Comparison of ENCODE assay signal across 1 cellular context in genomic region chr19:49451430-49452181, GRCh38.
A peak's percentile ranks its signal among the peaks of the same experiment; 100 is the strongest.
TF ChIP-seq lines count a peak whose summit lies in the region.

Gene PIH1D1 (minus strand): TSS chr19:49451814. CDS start chr19:49451574, 240 bp downstream.

TF ChIP-seq in HepG2, 621 proteins besides CTCF, POLR2A, EP300 and RAD21 (continued from another document and continues in another):
- no peak for TF ChIP-seq ZBTB14 (CRISPR knock-in tag; IDR thresholded peaks at IDR 0.05)
- TF ChIP-seq SNAPC4 (CRISPR knock-in tag; IDR thresholded peaks at IDR 0.05): peak; percentile 73; the same call in 1 of the 2 replicates
- TF ChIP-seq USF2 (IDR thresholded peaks at IDR 0.05; ENCODE audit: low read depth, low read length): no peak
- TF ChIP-seq USF2 (CRISPR knock-in tag; IDR thresholded peaks at IDR 0.05; ENCODE audit: borderline replicate concordance): no peak
- 0 out of 2 replicates have a peak, but pooled peaks have one; percentile 31 for TF ChIP-seq ZBTB38 (CRISPR knock-in tag; IDR thresholded peaks at IDR 0.05)
- TF ChIP-seq CREBL2 (CRISPR knock-in tag; IDR thresholded peaks at IDR 0.05; ENCODE audit: borderline replicate concordance): no peak
- TF ChIP-seq ZSCAN29 (CRISPR knock-in tag; conservative IDR thresholded peaks at IDR 0.05): no peak; the same call in 1 of the 2 replicates
- TF ChIP-seq ZNF609 (CRISPR knock-in tag; IDR thresholded peaks at IDR 0.05; ENCODE audit: borderline replicate concordance): no peak
- TF ChIP-seq FOXJ3 (CRISPR knock-in tag; IDR thresholded peaks at IDR 0.05; ENCODE audit: borderline replicate concordance): no peak
- no peak for TF ChIP-seq ZBTB3 (CRISPR knock-in tag; IDR thresholded peaks at IDR 0.05; ENCODE audit: borderline replicate concordance, low read depth)
- no peak for TF ChIP-seq ZNF503 (CRISPR knock-in tag; IDR thresholded peaks at IDR 0.05)
- peak; percentile 53; the same call in 1 of the 2 replicates for TF ChIP-seq HIVEP1 (CRISPR knock-in tag; IDR thresholded peaks at IDR 0.05)
- no peak for TF ChIP-seq PBX3 (CRISPR knock-in tag; IDR thresholded peaks at IDR 0.05; ENCODE audit: borderline replicate concordance)
- TF ChIP-seq REPIN1 (CRISPR knock-in tag; IDR thresholded peaks at IDR 0.05; ENCODE audit: borderline replicate concordance, low read depth): peak; percentile 51; the same call in 1 of the 2 replicates
- no peak for TF ChIP-seq ZNF883 (CRISPR knock-in tag; IDR thresholded peaks at IDR 0.05; ENCODE audit: not compliant biosample characterization)
- no peak for TF ChIP-seq ARNTL (CRISPR knock-in tag; IDR thresholded peaks at IDR 0.05)
- no peak for TF ChIP-seq ZNF512 (CRISPR knock-in tag; IDR thresholded peaks at IDR 0.05)
- TF ChIP-seq PAX8 (CRISPR knock-in tag; IDR thresholded peaks at IDR 0.05; ENCODE audit: borderline replicate concordance): no peak
- TF ChIP-seq ELK4 (CRISPR knock-in tag; IDR thresholded peaks at IDR 0.05; ENCODE audit: borderline replicate concordance): no peak
- TF ChIP-seq CHD2 (IDR thresholded peaks at IDR 0.05; ENCODE audit: low read depth, low read length): peak; percentile 94
- TF ChIP-seq MBD4 (IDR thresholded peaks at IDR 0.05; ENCODE audit: borderline replicate concordance, low read length): no peak
- no peak for TF ChIP-seq ZHX1 (CRISPR knock-in tag; IDR thresholded peaks at IDR 0.05; ENCODE audit: low read depth)
- TF ChIP-seq ZNF703 (CRISPR knock-in tag; IDR thresholded peaks at IDR 0.05; ENCODE audit: borderline replicate concordance): no peak
- TF ChIP-seq ZNF839 (CRISPR knock-in tag; IDR thresholded peaks at IDR 0.05; ENCODE audit: borderline replicate concordance): 0 out of 2 replicates have a peak, but pooled peaks have one; percentile 41
- TF ChIP-seq BORCS8-MEF2B (CRISPR knock-in tag; IDR thresholded peaks at IDR 0.05): no peak; the same call in 1 of the 2 replicates
- TF ChIP-seq ZNF543 (CRISPR knock-in tag; IDR thresholded peaks at IDR 0.05): peak; percentile 11; the same call in 1 of the 2 replicates
- TF ChIP-seq ZNF496 (CRISPR knock-in tag; IDR thresholded peaks at IDR 0.05; ENCODE audit: insufficient replicate concordance): no peak
- no peak for TF ChIP-seq CEBPB (IDR thresholded peaks at IDR 0.05; ENCODE audit: borderline replicate concordance, low read depth, low read length)
- no peak for TF ChIP-seq ATF7-NPFF (CRISPR knock-in tag; IDR thresholded peaks at IDR 0.05; ENCODE audit: low read depth)
- TF ChIP-seq CENPT (CRISPR knock-in tag; IDR thresholded peaks at IDR 0.05; ENCODE audit: low read depth): no peak
